14 cellular contexts compared by ENCODE assay signal in genomic region chr14:33026850-33027420, GRCh38.
A peak's percentile ranks its signal among the peaks of the same experiment; 100 is the strongest.
DNase-seq lines count a peak whose midpoint lies in the region; ATAC-seq and TF ChIP-seq lines count a peak whose summit lies in the region.
"Had no signal": no experiment of that assay in that cellular context is flagged by ENCODE, and none has a peak within 500 bp of the region (broad histone marks: within the 10 kb centered on the region; RNA-seq: fewer than 3 reads in every experiment).

No MANE protein-coding gene starts in this region.

- H3K9me3 ChIP-seq in PC-3 (ENCODE audit: low read length) (no peaks in the 10 kb centered on the region), left lung (peaks cover 0 to 3% of the 10 kb centered on the region in 2 donors), thoracic aorta (no peaks in the 10 kb centered on the region)
- H3K9me3 ChIP-seq: psoas muscle, uterus had no signal

- no peaks in the 10 kb centered on the region for H3K79me2 ChIP-seq in PC-3 (ENCODE audit: low read length)

- H3K4me2 ChIP-seq in PC-3 (ENCODE audit: low read length) = no peak overlapping the region

- H4K20me1 ChIP-seq in PC-3 (ENCODE audit: low read length) = no peaks in the 10 kb centered on the region

- H3K27me3 ChIP-seq in PC-3 (ENCODE audit: low read length) = 0 out of 2 replicates have a peak, but pooled peaks cover 5% of the 10 kb centered on the region
- no peaks in the 10 kb centered on the region for H3K27me3 ChIP-seq in left lung
- no peaks in the 10 kb centered on the region for H3K27me3 ChIP-seq in thoracic aorta (replicated peaks; ENCODE audit: insufficient read depth)
- H3K27me3 ChIP-seq: uterus had no signal

- BruUV-seq in PC-3 (replicated peaks; lab: Mats Ljungman, UMichigan) = no TSS peak

- H2AFZ ChIP-seq in PC-3 (ENCODE audit: low read length) = no peak overlapping the region

- intact Hi-C loops in PC-3 (cut with micrococcal nuclease) = no loop called here
- intact Hi-C loops in left lung (cut with DNase I) = no loop called here

- H3K4me1 ChIP-seq in PC-3 (ENCODE audit: insufficient read depth, low read length) (no peaks in the 10 kb centered on the region), left lung (no peaks in the 10 kb centered on the region), thoracic aorta (ENCODE audit: control insufficient read depth in 1 of 2, low read depth in 2 of 2) (peaks cover 0 to 9% of the 10 kb centered on the region in 2 donors)
- H3K4me1 ChIP-seq: psoas muscle, uterus had no signal

- no peaks in the 10 kb centered on the region for H3K9me2 ChIP-seq in PC-3 (replicated peaks; ENCODE audit: low read length)

- H3K4me3 ChIP-seq in PC-3 (ENCODE audit: low read length) = no peak overlapping the region
- H3K4me3 ChIP-seq in left lung = no peak overlapping the region
- no peak overlapping the region for H3K4me3 ChIP-seq in thoracic aorta
- H3K4me3 ChIP-seq: psoas muscle, uterus had no signal

- no peak for ATAC-seq in PC-3
- peak; percentile 30 for ATAC-seq in left lung
- ATAC-seq in thoracic aorta (ENCODE audit: insufficient number of reproducible peaks, low FRiP score, low read depth) = peak; percentile 68
- ATAC-seq: activated CD8-positive, alpha-beta memory T cell treated with anti-CD3 and anti-CD28 coated beads, Interleukin-2, amount 10 ng/mL, durations not matched to agents 7 days and 5 days; esophagus mucosa; psoas muscle had no signal

- no peak overlapping the region for H3K9ac ChIP-seq in PC-3 (ENCODE audit: low read length)

- H3K36me3 ChIP-seq in PC-3 (ENCODE audit: low read depth, low read length) (no peaks in the 10 kb centered on the region), left lung (no peaks in the 10 kb centered on the region), thoracic aorta (no peaks in the 10 kb centered on the region)
- H3K36me3 ChIP-seq: uterus had no signal

- TF ChIP-seq CTCF in PC-3 (conservative IDR thresholded peaks at IDR 0.05; ENCODE audit: low read depth, low read length) (no peak), left lung (IDR thresholded peaks at IDR 0.05) (no peak), thoracic aorta (IDR thresholded peaks at IDR 0.05) (no peak)

- no peaks in the 10 kb centered on the region for H3F3A ChIP-seq in PC-3 (ENCODE audit: low read length, unreplicated experiment)

- POLR2A ChIA-PET in PC-3 (lab: Charles Lee; ENCODE audit: unreplicated experiment) = no interaction called here

- H3K27ac ChIP-seq in PC-3 (ENCODE audit: low read length) = no peak overlapping the region
- H3K27ac ChIP-seq in cingulate gyrus (ENCODE audit: low read depth, low read length) = peak overlapping the region; percentile 21
- peak overlapping the region in 1 of 2 donors; percentile 43 for H3K27ac ChIP-seq in left lung
- H3K27ac ChIP-seq in thoracic aorta = peak overlapping the region in 1 of 2 donors; percentile 41
- H3K27ac ChIP-seq: psoas muscle, uterus, VCaP had no signal

- CTCF ChIA-PET in PC-3 (lab: Charles Lee) = no interaction called here

- peak; percentile 37 for DNase-seq in PC-3
- DNase-seq in left lung = no peak
- DNase-seq in thoracic aorta (ENCODE audit: low spot score) = no peak
- no peak for DNase-seq in NCI-H2171 treated with DMSO at 0.1 percent for 48 hours (lab: John Stamatoyannopoulos, UW)
- no peak for DNase-seq in NCI-H526 treated with DMSO at 0.1 percent for 48 hours (lab: John Stamatoyannopoulos, UW)
- no peak for DNase-seq in NCI-H524 treated with DMSO at 0.1 percent for 48 hours (lab: John Stamatoyannopoulos, UW)
- DNase-seq: activated CD8-positive, alpha-beta memory T cell treated with anti-CD3 and anti-CD28 coated beads, Interleukin-2, amount 10 ng/mL, durations not matched to agents 7 days and 5 days; activated naive CD4-positive, alpha-beta T cell treated with Interleukin-2 at 50 U/mL for 16 hours; NCI-H1048; psoas muscle had no signal
